16 cellular contexts compared by ENCODE assay signal in genomic region chr12:93061414-93062099, GRCh38.
A peak's percentile ranks its signal among the peaks of the same experiment; 100 is the strongest.
DNase-seq lines count a peak whose midpoint lies in the region; ATAC-seq and TF ChIP-seq lines count a peak whose summit lies in the region.
"Had no signal": no experiment of that assay in that cellular context is flagged by ENCODE, and none has a peak within 500 bp of the region (broad histone marks: within the 10 kb centered on the region; RNA-seq: fewer than 3 reads in every experiment).

No MANE protein-coding gene starts in this region.

- DNase-seq in NCI-H2029 (lab: John Stamatoyannopoulos, UW) (peak; percentile 71), NCI-H2029 treated with DMSO at 0.1 percent for 48 hours (lab: John Stamatoyannopoulos, UW) (no peak), choroid plexus epithelial cell (ENCODE audit: low read depth) (peak; percentile 38), middle frontal gyrus (ENCODE audit: extremely low spot score, low spot score) (peak; percentile 56), tibial artery (no peak), OCI-M1 (lab: John Stamatoyannopoulos, UW) (no peak), MG63 (no peak)
- DNase-seq in activated CD4-positive, alpha-beta T cell treated with anti-CD3 and anti-CD28 coated beads for 36 hours: no peak
- DNase-seq: 8988T; activated CD4-positive, CD25-positive, alpha-beta regulatory T cell treated with anti-CD3 and anti-CD28 coated beads, Interleukin-2, amount 50 U/mL, for 72 hours; activated effector memory CD4-positive, alpha-beta T cell treated with Interleukin-2 at 50 U/mL for 16 hours; NCI-H2081; stimulated activated CD4-positive, alpha-beta T cell treated with anti-CD3 and anti-CD28 coated beads, Interleukin-1b, Interleukin-23, amount 100 ng/mL, for 48 hours had no signal

- no peak overlapping the region for H3K27ac Mint-ChIP-seq in activated CD4-positive, alpha-beta T cell treated with anti-CD3 and anti-CD28 coated beads for 36 hours
- H3K27ac Mint-ChIP-seq: memory B cell had no signal

- H3K36me3 ChIP-seq in tibial artery (no peaks in the 10 kb centered on the region), MG63 (no peaks in the 10 kb centered on the region)
- H3K36me3 ChIP-seq: SJSA1 had no signal

- no peak overlapping the region for H3K4me3 Mint-ChIP-seq in activated CD4-positive, alpha-beta T cell treated with anti-CD3 and anti-CD28 coated beads for 36 hours
- H3K4me3 Mint-ChIP-seq: memory B cell had no signal

- peaks cover 0 to 22% (median 18%) of the 10 kb centered on the region in 4 donors for H3K4me1 ChIP-seq in tibial artery

- POLR2A ChIA-PET in activated CD4-positive, alpha-beta T cell treated with anti-CD3 and anti-CD28 coated beads for 36 hours (lab: Charles Lee): no interaction called here

- intact Hi-C loops in tibial artery (cut with DNase I; ENCODE audit: low total_unique reads): no loop called here
- intact Hi-C loops in activated CD4-positive, alpha-beta T cell treated with anti-CD3 and anti-CD28 coated beads for 36 hours (cut with DNase I, micrococcal nuclease): no loop called here

- H3K9me3 ChIP-seq in tibial artery: no peaks in the 10 kb centered on the region
- no peaks in the 10 kb centered on the region for H3K9me3 ChIP-seq in MG63
- H3K9me3 ChIP-seq: SJSA1, testis had no signal

- no peak for TF ChIP-seq CTCF in choroid plexus epithelial cell (conservative IDR thresholded peaks at IDR 0.05; ENCODE audit: low read depth, low read length)
- TF ChIP-seq CTCF in tibial artery (IDR thresholded peaks at IDR 0.05): no peak

- H3K4me1 Mint-ChIP-seq in activated CD4-positive, alpha-beta T cell treated with anti-CD3 and anti-CD28 coated beads for 36 hours: peaks cover 15% of the 10 kb centered on the region

- peaks cover 32% of the 10 kb centered on the region for H3K27me3 Mint-ChIP-seq in activated CD4-positive, alpha-beta T cell treated with anti-CD3 and anti-CD28 coated beads for 36 hours

- H3K4me3 ChIP-seq in choroid plexus epithelial cell (ENCODE audit: low read depth, low read length) (no peak overlapping the region), tibial artery (no peak overlapping the region), MG63 (no peak overlapping the region)
- H3K4me3 ChIP-seq: SJSA1, testis had no signal

- ATAC-seq in activated CD4-positive, alpha-beta T cell treated with anti-CD3 and anti-CD28 coated beads for 36 hours: no peak

- no peaks in the 10 kb centered on the region for H3K9me3 Mint-ChIP-seq in activated CD4-positive, alpha-beta T cell treated with anti-CD3 and anti-CD28 coated beads for 36 hours (ENCODE audit: low read depth)
- H3K9me3 Mint-ChIP-seq: memory B cell had no signal

- CTCF ChIA-PET in activated CD4-positive, alpha-beta T cell treated with anti-CD3 and anti-CD28 coated beads for 36 hours (lab: Charles Lee): interaction anchor here (0.7 to 1.4 kb wide), 4 partner anchors 10 to 509 kb away, joined by 3 to 4 read pairs (median 3); no protein-coding TSS in a partner anchor

- no peaks in the 10 kb centered on the region for H3K36me3 Mint-ChIP-seq in activated CD4-positive, alpha-beta T cell treated with anti-CD3 and anti-CD28 coated beads for 36 hours (ENCODE audit: low read depth)
- H3K36me3 Mint-ChIP-seq: memory B cell had no signal

- peak overlapping the region; percentile 64 to 68 for H3K27ac ChIP-seq in tibial artery
- H3K27ac ChIP-seq: SJSA1 had no signal

- no peaks in the 10 kb centered on the region for H3K27me3 ChIP-seq in tibial artery
- no peaks in the 10 kb centered on the region; the same call in 1 of the 2 replicates for H3K27me3 ChIP-seq in MG63
- H3K27me3 ChIP-seq: SJSA1, testis had no signal

Comparison
In these comparisons a context has a peak if more than half of its experiments do, and no peak if none do; other contexts are left out.
1. DNase-seq: peak in NCI-H2029 (single experiment), choroid plexus epithelial cell (single experiment) and middle frontal gyrus (single experiment); none in NCI-H2029 treated with DMSO at 0.1 percent for 48 hours (single experiment), tibial artery (0 of 2), activated CD4-positive, alpha-beta T cell treated with anti-CD3 and anti-CD28 coated beads for 36 hours (single experiment), OCI-M1 (single experiment) and MG63 (single experiment).